8 cellular contexts compared by ENCODE assay signal in genomic region chr4:40149960-40150385, GRCh38. TPM values are rescaled to one million over a fixed set of nuclear protein-coding genes. Genes with fewer than 3 reads are reported as not detected.
DNase-seq lines count a peak whose midpoint lies in the region; ATAC-seq and TF ChIP-seq lines count a peak whose summit lies in the region.

No MANE protein-coding gene starts in this region.

- no CpG with 5 or more reads among the region's 3 CpGs for WGBS in neuronal stem cell (ENCODE audit: extremely low coverage in 2 of 2, insufficient read length in 2 of 2, insufficient replicate concordance in 1 of 2), 2 donors

- H3K27ac ChIP-seq in Panc1 (ENCODE audit: low read length) (peak overlapping the region; percentile 73; the same call in 1 of the 2 replicates), neuronal stem cell (replicated peaks; ENCODE audit: low read length) (no peak overlapping the region), thoracic aorta (no peak overlapping the region)

- POLR2A ChIA-PET in AG04449 (lab: Yijun Ruan, JAX) = no interaction called here
- POLR2A ChIA-PET in Panc1 (lab: Charles Lee) = no interaction called here

- peak; percentile 72 for TF ChIP-seq CTCF in AG04449 (IDR thresholded peaks at IDR 0.05; ENCODE audit: insufficient read depth, low read length, missing control alignments)
- TF ChIP-seq CTCF in Panc1 (IDR thresholded peaks at IDR 0.05) = peak; percentile 74
- TF ChIP-seq CTCF in thoracic aorta (IDR thresholded peaks at IDR 0.05) = peak; percentile 76

- H2AFZ ChIP-seq in neuronal stem cell (ENCODE audit: low read length) = no peak overlapping the region

- H3K4me2 ChIP-seq in neuronal stem cell (ENCODE audit: insufficient read depth, low read length, poor library complexity, severe bottlenecking) = no peak overlapping the region

- H3K9me3 ChIP-seq in Panc1 (ENCODE audit: control insufficient read depth, insufficient read depth, low read depth, low read length) (peaks cover 3% of the 10 kb centered on the region; the same call in 1 of the 2 replicates), neuronal stem cell (replicated peaks in 1 of 2; ENCODE audit: control insufficient read depth in 2 of 2, insufficient read depth in 1 of 2, low read depth in 1 of 2, low read length in 2 of 2) (peaks cover 5 to 29% of the 10 kb centered on the region in 2 donors), thoracic aorta (no peaks in the 10 kb centered on the region)

- H2BK12ac ChIP-seq in neuronal stem cell (ENCODE audit: low read length) = no peak overlapping the region

- no peak overlapping the region for H3K4me3 ChIP-seq in AG04449 (ENCODE audit: low read depth, low read length)
- no peak overlapping the region for H3K4me3 ChIP-seq in Panc1 (ENCODE audit: low read depth in 2 of 2, low read length in 2 of 2)
- no peak overlapping the region for H3K4me3 ChIP-seq in neuronal stem cell (ENCODE audit: low read length in 2 of 2)
- no peak overlapping the region for H3K4me3 ChIP-seq in thoracic aorta

- H3K36me3 ChIP-seq in Panc1 (ENCODE audit: control insufficient read depth, insufficient read depth, low read length) (no peaks in the 10 kb centered on the region), neuronal stem cell (replicated peaks in 1 of 2; ENCODE audit: control insufficient read depth in 2 of 2, insufficient read depth in 2 of 2, low read length in 2 of 2) (peaks cover 0 to 77% of the 10 kb centered on the region in 2 donors), thoracic aorta (no peaks in the 10 kb centered on the region)

- H3K18ac ChIP-seq in neuronal stem cell (ENCODE audit: low read length) = no peak overlapping the region

- H2AK5ac ChIP-seq in neuronal stem cell (ENCODE audit: low read depth, low read length) = no peak overlapping the region

- H3K9ac ChIP-seq in neuronal stem cell (ENCODE audit: low read depth, low read length, poor library complexity) = no peak overlapping the region

- no peak overlapping the region for H4K8ac ChIP-seq in neuronal stem cell (ENCODE audit: low read depth, low read length)

- no peak overlapping the region for H3K14ac ChIP-seq in neuronal stem cell (ENCODE audit: low read length)

- no peak overlapping the region for H3K4ac ChIP-seq in neuronal stem cell (ENCODE audit: low read length)

- BruUV-seq in Panc1 (replicated peaks; lab: Mats Ljungman, UMichigan) = no TSS peak

- H2BK5ac ChIP-seq in neuronal stem cell (ENCODE audit: low read length) = no peak overlapping the region

- H3K4me1 ChIP-seq in Panc1 (ENCODE audit: control insufficient read depth, insufficient read depth, low read length) (no peaks in the 10 kb centered on the region), neuronal stem cell (ENCODE audit: control insufficient read depth in 2 of 2, insufficient read depth in 1 of 2, low read depth in 1 of 2, low read length in 2 of 2) (no peaks in the 10 kb centered on the region), thoracic aorta (ENCODE audit: control insufficient read depth in 1 of 2, low read depth in 2 of 2) (no peaks in the 10 kb centered on the region)

- H2BK120ac ChIP-seq in neuronal stem cell (ENCODE audit: low read depth, low read length) = no peak overlapping the region

- intact Hi-C loops in Panc1 (cut with micrococcal nuclease; ENCODE audit: unreplicated experiment) = loop anchor here (1.0 kb wide), 1 partner anchor 159 kb away; no protein-coding TSS in a partner anchor

- H4K91ac ChIP-seq in neuronal stem cell (ENCODE audit: low read depth, low read length, poor library complexity) = no peak overlapping the region

- ATAC-seq in GM18520 (IDR thresholded peaks at IDR 0.05; ENCODE audit: unreplicated experiment) (peak; percentile 68), Panc1 (peak; percentile 86), thoracic aorta (ENCODE audit: insufficient number of reproducible peaks, low FRiP score, low read depth) (no peak)

- no peaks in the 10 kb centered on the region for H3K27me3 ChIP-seq in Panc1 (ENCODE audit: control insufficient read depth, insufficient read depth, low read length)
- H3K27me3 ChIP-seq in neuronal stem cell (ENCODE audit: control insufficient read depth in 3 of 3, insufficient read depth in 3 of 3, low read depth in 1 of 3, low read length in 3 of 3) = no peaks in the 10 kb centered on the region
- H3K27me3 ChIP-seq in thoracic aorta (replicated peaks; ENCODE audit: insufficient read depth) = no peaks in the 10 kb centered on the region

- CTCF ChIA-PET in AG04449 (lab: Yijun Ruan, JAX) (interaction anchor here (0.6 to 8.3 kb wide), 21 partner anchors 12 to 582 kb away, joined by 3 to 89 read pairs (median 3); no protein-coding TSS in a partner anchor), Panc1 (lab: Charles Lee) (interaction anchor here (0.6 kb wide), 1 partner anchor 169 kb away, joined by 3 read pairs; no protein-coding TSS in a partner anchor)

- in situ Hi-C loops in KBM-7 (cut with MboI; ENCODE audit: low pct_unique_long_range_greater_than_20kb, low sequenced_read_pairs) = no loop called here
- in situ Hi-C loops in Panc1 (cut with HindIII; ENCODE audit: low pct_unique_long_range_greater_than_20kb, low sequenced_read_pairs) = no loop called here

- no peak overlapping the region for H2BK15ac ChIP-seq in neuronal stem cell (ENCODE audit: low read length)

- no peak overlapping the region for H3K23ac ChIP-seq in neuronal stem cell (ENCODE audit: low read depth, low read length, poor library complexity)

- DNase-seq in AG04449 (ENCODE audit: low read depth, low spot score) (no peak), KBM-7 (peak; percentile 89), Panc1 (ENCODE audit: low read depth, low spot score) (peak; percentile 41), activated T-cell treated with anti-CD3 and anti-CD28 coated beads for 48 hours (ENCODE audit: low read depth) (peak; percentile 44), fibroblast of gingiva (ENCODE audit: low read depth) (peak; percentile 60), neuronal stem cell (ENCODE audit: low spot score) (peak; percentile 18), thoracic aorta (ENCODE audit: low spot score) (peak; percentile 6)

- no peaks in the 10 kb centered on the region for H3K79me1 ChIP-seq in neuronal stem cell (ENCODE audit: low read depth, low read length)

RNA-seq across cellular contexts. Expression of gene RHOH, which starts 46.9 kb away (rescaled TPM):
- total RNA-seq in Panc1 (2021; ENCODE audit: unreplicated experiment) (1.2 TPM), thoracic aorta (10 to 100 TPM in 1 of 2 donors, 1 to 10 TPM in 1; 5.8 to 10.2 TPM)
- 0.29 TPM for polyA plus RNA-seq in Panc1 (2012; ENCODE audit: insufficient read length)
- polyA plus RNA-seq in neuronal stem cell (2013, experiment 1 of 2) = 1.4 TPM
- 0.91 TPM for polyA plus RNA-seq in neuronal stem cell (2013, experiment 2 of 2)
